In genomic region chr2:134014196-134014960, GRCh38 we compare ENCODE assay signal across 14 cellular contexts.
"Had no signal": no experiment of that assay in that cellular context is flagged by ENCODE, and none has a peak within 500 bp of the region (broad histone marks: within the 10 kb centered on the region; RNA-seq: fewer than 3 reads in every experiment).

No MANE protein-coding gene starts in this region.

- DNase-seq: activated CD4-positive, alpha-beta T cell treated with anti-CD3 and anti-CD28 coated beads, Interleukin-2, amount 50 U/mL, for 4 hours; activated effector memory CD4-positive, alpha-beta T cell treated with anti-CD3 and anti-CD28 coated beads, Interleukin-2, amount 50 U/mL, for 16 hours; activated naive CD4-positive, alpha-beta T cell treated with anti-CD3 and anti-CD28 coated beads, Interleukin-2, amount 50 U/mL, for 16 hours; activated T-cell treated with anti-CD3 and anti-CD28 coated beads, Interleukin-2, amount 50 U/mL, for 72 hours; dorsolateral prefrontal cortex; heart right ventricle; immature natural killer cell; mesenchymal stem cell; mucosa of descending colon; naive B cell; stimulated activated naive B cell treated with anti-CD40 and anti-IgM and Interleukin-4, amounts not matched to agents 10 μg/mL and 1 μg/mL and 100 μg/mL, for 72 hours; T-helper 2 cell; upper lobe of right lung; WERI-Rb-1 had no signal

- H3K27me3 ChIP-seq: dorsolateral prefrontal cortex, upper lobe of right lung had no signal

- H3K36me3 ChIP-seq: heart right ventricle, upper lobe of right lung, WERI-Rb-1 had no signal

- H3K4me3 ChIP-seq: dorsolateral prefrontal cortex, heart right ventricle, mucosa of descending colon, upper lobe of right lung had no signal
